13 cellular contexts compared by ENCODE assay signal in the genomic region with DNA sequence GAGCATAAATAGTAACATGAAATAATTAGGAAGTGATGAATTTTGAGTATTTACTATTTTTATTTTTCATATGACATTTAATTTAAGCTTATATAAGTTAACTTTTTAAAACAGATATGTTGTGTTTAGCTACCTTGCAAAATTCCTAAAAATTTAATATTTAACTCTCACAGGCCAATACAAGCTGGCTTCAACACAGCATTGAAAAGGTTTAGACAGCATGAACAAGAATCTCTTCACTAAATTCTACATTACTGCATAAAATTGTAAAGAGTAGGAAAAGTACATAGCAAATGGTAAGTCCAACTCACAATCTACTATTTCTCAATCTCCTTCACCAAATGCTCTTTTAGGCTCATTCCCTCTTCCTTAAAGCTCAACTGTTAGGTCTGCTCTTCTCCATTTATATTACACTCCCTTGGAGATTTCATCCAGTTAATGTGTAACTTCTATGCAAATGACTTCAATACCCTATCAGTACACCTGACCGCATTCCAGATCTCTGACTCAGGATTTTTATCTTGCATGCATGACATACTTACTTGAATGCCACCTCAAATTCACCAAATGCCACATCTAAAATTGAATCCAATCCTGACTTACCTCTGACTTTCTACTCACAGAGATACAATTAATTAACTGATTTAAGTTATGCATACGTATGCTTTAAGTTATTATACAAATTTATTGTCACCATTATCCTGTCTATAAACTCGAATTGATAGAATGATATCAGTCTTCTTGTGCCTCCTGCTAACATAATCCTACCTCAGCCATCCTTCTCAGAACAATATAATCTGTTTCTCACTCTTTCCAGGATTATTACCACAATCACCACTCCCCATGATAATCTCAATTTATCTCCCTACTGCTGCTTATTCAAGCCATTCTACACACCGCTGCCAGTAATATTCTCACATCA.
DNase-seq lines count a peak whose midpoint lies in the region; ATAC-seq, FAIRE-seq and TF ChIP-seq lines count a peak whose summit lies in the region.
"Had no signal": no experiment of that assay in that cellular context is flagged by ENCODE, and none has a peak within 500 bp of the region (broad histone marks: within the 10 kb centered on the region; RNA-seq: fewer than 3 reads in every experiment).

No MANE protein-coding gene starts in this region.

- H3K27ac ChIP-seq in HUES48 (ENCODE audit: low read depth, low read length) = peak overlapping the region; percentile 22
- H3K27ac ChIP-seq in lower lobe of right lung = peak overlapping the region; percentile 8
- H3K27ac ChIP-seq in aorta (ENCODE audit: low read depth in 1 of 2, low read length in 2 of 2) = no peak overlapping the region

- FAIRE-seq in bronchial epithelial cell (lab: Jason Lieb, UNC) = no peak

- intact Hi-C loops in lower lobe of right lung (cut with DNase I) (no loop called here), aorta (cut with DNase I) (no loop called here)

- H3K36me3 ChIP-seq in HUES48 (ENCODE audit: control insufficient read depth, insufficient read depth, low read length) (no peaks in the 10 kb centered on the region), bronchial epithelial cell (ENCODE audit: control insufficient read depth, insufficient read depth, low read length) (no peaks in the 10 kb centered on the region), lower lobe of right lung (peaks cover 2% of the 10 kb centered on the region), aorta (ENCODE audit: control insufficient read depth in 1 of 2, insufficient read depth in 2 of 2, low read length in 1 of 2) (no peaks in the 10 kb centered on the region)

- WGBS in aorta, 2 donors = 92 to 95% methylated on average over 4 of the region's 4 CpGs

- H3K4me1 ChIP-seq in HUES48 (ENCODE audit: control insufficient read depth, insufficient read depth, low read length) (peaks cover 7% of the 10 kb centered on the region; the same call in 1 of the 2 replicates), lower lobe of right lung (peaks cover 30% of the 10 kb centered on the region), aorta (ENCODE audit: control insufficient read depth in 1 of 2, insufficient read depth in 2 of 2, low read length in 2 of 2) (peaks cover 0 to 2% of the 10 kb centered on the region in 2 donors)
- H3K4me1 ChIP-seq: BE2C had no signal

- H3K9me3 ChIP-seq in HUES48 (ENCODE audit: control insufficient read depth, insufficient read depth, low read length) (no peaks in the 10 kb centered on the region), lower lobe of right lung (no peaks in the 10 kb centered on the region), aorta (ENCODE audit: control insufficient read depth, low read length) (no peaks in the 10 kb centered on the region)
- H3K9me3 ChIP-seq: BE2C had no signal

- no peak overlapping the region for H3K4me3 ChIP-seq in HUES48 (ENCODE audit: low read depth, low read length)
- H3K4me3 ChIP-seq in bronchial epithelial cell (ENCODE audit: low read depth, low read length) = no peak overlapping the region
- H3K4me3 ChIP-seq in lower lobe of right lung = no peak overlapping the region
- no peak overlapping the region for H3K4me3 ChIP-seq in aorta (ENCODE audit: low read length in 2 of 2)

- H3K9ac ChIP-seq in HUES48 (ENCODE audit: low read depth, low read length) = no peak overlapping the region

- peak; percentile 91 to 96 for ATAC-seq in lower lobe of right lung
- no peak for ATAC-seq in HG02610 (IDR thresholded peaks at IDR 0.05; ENCODE audit: unreplicated experiment)
- no peak for ATAC-seq in aorta (ENCODE audit: low FRiP score)
- ATAC-seq: activated T-cell treated with anti-CD3 and anti-CD28 coated beads, Interleukin-2, amount 50 U/mL, for 72 hours; SK-N-SH treated with all-trans-retinoic acid at 6 μM for 48 hours had no signal

- peak; percentile 9 for DNase-seq in COLO668 (lab: John Stamatoyannopoulos, UW; ENCODE audit: unreplicated experiment)
- peak; percentile 79 for DNase-seq in bronchial epithelial cell (ENCODE audit: low read depth)
- DNase-seq in lower lobe of right lung = no peak
- no peak for DNase-seq in aorta
- no peak for DNase-seq in stimulated activated CD4-positive, alpha-beta T cell treated with anti-CD3 and anti-CD28 coated beads, Interleukin-12 subunit alpha, Interleukin-12 subunit beta, amount 100 ng/mL, for 4 hours
- no peak for DNase-seq in activated naive CD4-positive, alpha-beta T cell treated with Interleukin-2 at 50 U/mL for 16 hours
- DNase-seq: activated T-cell treated with anti-CD3 and anti-CD28 coated beads, Interleukin-2, amount 50 U/mL, for 72 hours; BE2C; NCI-H1436 treated with DMSO at 0.1 percent for 48 hours; stimulated activated CD4-positive, alpha-beta T cell treated with anti-CD3 and anti-CD28 coated beads, Interleukin-4, amount 100 ng/mL, for 4 hours had no signal

- H3K27me3 ChIP-seq in HUES48 (ENCODE audit: control insufficient read depth, insufficient read depth, low read length) (no peaks in the 10 kb centered on the region), bronchial epithelial cell (ENCODE audit: control insufficient read depth, insufficient read depth, low read length) (no peaks in the 10 kb centered on the region), lower lobe of right lung (ENCODE audit: low read depth) (no peaks in the 10 kb centered on the region), aorta (ENCODE audit: control insufficient read depth in 1 of 2, insufficient read depth in 2 of 2, low read length in 1 of 2) (no peaks in the 10 kb centered on the region)
- H3K27me3 ChIP-seq: BE2C had no signal

- TF ChIP-seq CTCF in bronchial epithelial cell (IDR thresholded peaks at IDR 0.05; ENCODE audit: insufficient read depth, low read length, severe bottlenecking) = no peak
- no peak for TF ChIP-seq CTCF in lower lobe of right lung (IDR thresholded peaks at IDR 0.05)

Comparison
In these comparisons a context has a peak if more than half of its experiments do, and no peak if none do; other contexts are left out.
1. DNase-seq: peak in COLO668 (single experiment) and bronchial epithelial cell (single experiment); none in lower lobe of right lung (single experiment), aorta (0 of 2), stimulated activated CD4-positive, alpha-beta T cell treated with anti-CD3 and anti-CD28 coated beads, Interleukin-12 subunit alpha, Interleukin-12 subunit beta, amount 100 ng/mL, for 4 hours (single experiment) and activated naive CD4-positive, alpha-beta T cell treated with Interleukin-2 at 50 U/mL for 16 hours (single experiment).
2. H3K27ac ChIP-seq: peak in HUES48 (single experiment) and lower lobe of right lung (single experiment); none in aorta (0 of 2).
3. ATAC-seq: peak in lower lobe of right lung (2 of 2); none in HG02610 (single experiment) and aorta (single experiment).